8 cellular contexts compared by ENCODE assay signal in the genomic region with DNA sequence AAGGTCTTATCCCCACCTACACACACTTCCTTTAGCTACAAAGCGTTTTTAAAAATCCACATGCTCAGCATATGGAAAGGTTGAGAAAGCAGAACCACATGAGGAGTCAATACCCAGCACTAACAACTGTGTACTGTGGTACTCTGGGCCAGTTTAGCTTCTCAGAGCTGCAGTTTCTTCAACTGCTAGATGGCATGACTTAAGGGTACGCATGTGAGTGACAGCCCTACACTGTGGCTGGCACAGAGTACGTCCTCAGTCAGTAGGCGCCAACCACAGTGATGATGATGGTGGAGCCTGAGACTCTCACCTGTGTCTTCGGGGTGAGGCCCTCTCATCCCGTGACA. TPM values are rescaled to one million over a fixed set of nuclear protein-coding genes. Genes with fewer than 3 reads are reported as not detected.
DNase-seq lines count a peak whose midpoint lies in the region; ATAC-seq and TF ChIP-seq lines count a peak whose summit lies in the region.

No MANE protein-coding gene starts in this region.

- H3K4me1 ChIP-seq in ovary (ENCODE audit: insufficient read depth) = peaks cover 39% of the 10 kb centered on the region

- H3K9me3 Mint-ChIP-seq in CD14-positive monocyte = peaks cover 0 to 3% (median 0%) of the 10 kb centered on the region in 7 donors
- H3K9me3 Mint-ChIP-seq in WTC11 = peaks cover 6% of the 10 kb centered on the region

- ATAC-seq in WTC11 = no peak
- no peak for ATAC-seq in GM21717 (IDR thresholded peaks at IDR 0.05; ENCODE audit: unreplicated experiment)

- peaks cover 23 to 43% of the 10 kb centered on the region in 2 donors for H3K36me3 Mint-ChIP-seq in CD14-positive monocyte
- peaks cover 12% of the 10 kb centered on the region for H3K36me3 Mint-ChIP-seq in WTC11

- no peak for TF ChIP-seq EP300 in ovary (IDR thresholded peaks at IDR 0.05)

- TF ChIP-seq CTCF in CD14-positive monocyte (IDR thresholded peaks at IDR 0.05) (no peak), WTC11 (IDR thresholded peaks at IDR 0.05) (no peak), ovary (IDR thresholded peaks at IDR 0.05) (no peak)

- DNase-seq in CD14-positive monocyte (ENCODE audit: low spot score) (no peak), WTC11 (ENCODE audit: low spot score) (no peak), ovary (no peak), AG20443 (ENCODE audit: low spot score) (no peak), NCI-H524 treated with DMSO at 0.1 percent for 48 hours (lab: John Stamatoyannopoulos, UW) (no peak), NCI-H2196 treated with DMSO at 0.1 percent for 48 hours (lab: John Stamatoyannopoulos, UW; ENCODE audit: unreplicated experiment) (no peak)

- H3K27me3 ChIP-seq in ovary = no peaks in the 10 kb centered on the region

- intact Hi-C loops in CD14-positive monocyte (cut with micrococcal nuclease) (loop anchor here in 1 of 2 donors (10.0 kb wide), 1 partner anchor 554 kb away; the partner anchor contains the start of genes CCR5AS and CCRL2), ovary (cut with DNase I) (loop anchor here in 1 of 4 donors (1.0 kb wide), 1 partner anchor 10 kb away; no protein-coding TSS in a partner anchor)

- H3K9me3 ChIP-seq in ovary = no peaks in the 10 kb centered on the region

- H3K36me3 ChIP-seq in ovary = no peaks in the 10 kb centered on the region

- H3K4me3 Mint-ChIP-seq in CD14-positive monocyte = peak overlapping the region in 1 of 2 donors; percentile 51
- H3K4me3 Mint-ChIP-seq in WTC11 = no peak overlapping the region

- CTCF ChIA-PET in WTC11 (lab: Charles Lee) = interaction anchor here (1.4 to 1.7 kb wide), 3 partner anchors 8 to 35 kb away, joined by 4 to 7 read pairs (median 6); no protein-coding TSS in a partner anchor

- WGBS in ovary, 3 donors = 78 to 87% (median 82%) methylated on average over 6 of the region's 6 CpGs

- H3K27ac Mint-ChIP-seq in CD14-positive monocyte = peak overlapping the region in 4 of 7 donors; percentile 20 to 92 (median 62)
- H3K27ac Mint-ChIP-seq in WTC11 = peak overlapping the region; percentile 22; the same call in 1 of the 2 replicates

- H3K4me3 ChIP-seq in ovary = no peak overlapping the region

- peaks cover 84% of the 10 kb centered on the region for H3K4me1 Mint-ChIP-seq in CD14-positive monocyte
- peaks cover 39% of the 10 kb centered on the region for H3K4me1 Mint-ChIP-seq in WTC11

- H3K27ac ChIP-seq in cingulate gyrus (ENCODE audit: low read depth, low read length) = peak overlapping the region; percentile 76
- peak overlapping the region; percentile 5 to 6 for H3K27ac ChIP-seq in ovary

- TF ChIP-seq POLR2A in ovary (IDR thresholded peaks at IDR 0.05) = no peak

- peaks cover 0 to 2% (median 1%) of the 10 kb centered on the region in 3 donors for H3K27me3 Mint-ChIP-seq in CD14-positive monocyte (ENCODE audit: low read depth in 3 of 3)
- no peaks in the 10 kb centered on the region for H3K27me3 Mint-ChIP-seq in WTC11 (ENCODE audit: low read depth)

- POLR2A ChIA-PET in WTC11 (lab: Charles Lee) = interaction anchor here (0.7 to 1.0 kb wide), 2 partner anchors 8 to 17 kb away, joined by 3 read pairs; partner anchors contain the start of gene CCDC12

TF ChIP-seq in WTC11, 78 proteins besides CTCF, POLR2A, EP300 and RAD21:
- no peak for TF ChIP-seq ZNF423 (CRISPR knock-in tag; IDR thresholded peaks at IDR 0.05)
- TF ChIP-seq ZNF317 (CRISPR knock-in tag; IDR thresholded peaks at IDR 0.05; ENCODE audit: borderline replicate concordance, low read depth) = no peak
- no peak for TF ChIP-seq GRHL2 (CRISPR knock-in tag; IDR thresholded peaks at IDR 0.05; ENCODE audit: insufficient replicate concordance, severe bottlenecking)
- no peak for TF ChIP-seq ESRRA (CRISPR knock-in tag; IDR thresholded peaks at IDR 0.05; ENCODE audit: borderline replicate concordance)
- no peak for TF ChIP-seq MXD4 (CRISPR knock-in tag; IDR thresholded peaks at IDR 0.05; ENCODE audit: borderline replicate concordance)
- TF ChIP-seq, protein P1, sequence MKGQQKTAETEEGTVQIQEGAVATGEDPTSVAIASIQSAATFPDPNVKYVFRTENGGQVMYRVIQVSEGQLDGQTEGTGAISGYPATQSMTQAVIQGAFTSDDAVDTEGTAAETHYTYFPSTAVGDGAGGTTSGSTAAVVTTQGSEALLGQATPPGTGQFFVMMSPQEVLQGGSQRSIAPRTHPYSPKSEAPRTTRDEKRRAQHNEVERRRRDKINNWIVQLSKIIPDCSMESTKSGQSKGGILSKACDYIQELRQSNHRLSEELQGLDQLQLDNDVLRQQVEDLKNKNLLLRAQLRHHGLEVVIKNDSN (CRISPR knock-in tag; IDR thresholded peaks at IDR 0.05) = no peak
- no peak for TF ChIP-seq ATF1 (CRISPR knock-in tag; IDR thresholded peaks at IDR 0.05)
- TF ChIP-seq EMX1 (CRISPR knock-in tag; IDR thresholded peaks at IDR 0.05) = no peak
- no peak for TF ChIP-seq CDX4 (CRISPR knock-in tag; IDR thresholded peaks at IDR 0.05; ENCODE audit: borderline replicate concordance)
- no peak for TF ChIP-seq ZNF121 (CRISPR knock-in tag; IDR thresholded peaks at IDR 0.05)
- TF ChIP-seq, protein P2, sequence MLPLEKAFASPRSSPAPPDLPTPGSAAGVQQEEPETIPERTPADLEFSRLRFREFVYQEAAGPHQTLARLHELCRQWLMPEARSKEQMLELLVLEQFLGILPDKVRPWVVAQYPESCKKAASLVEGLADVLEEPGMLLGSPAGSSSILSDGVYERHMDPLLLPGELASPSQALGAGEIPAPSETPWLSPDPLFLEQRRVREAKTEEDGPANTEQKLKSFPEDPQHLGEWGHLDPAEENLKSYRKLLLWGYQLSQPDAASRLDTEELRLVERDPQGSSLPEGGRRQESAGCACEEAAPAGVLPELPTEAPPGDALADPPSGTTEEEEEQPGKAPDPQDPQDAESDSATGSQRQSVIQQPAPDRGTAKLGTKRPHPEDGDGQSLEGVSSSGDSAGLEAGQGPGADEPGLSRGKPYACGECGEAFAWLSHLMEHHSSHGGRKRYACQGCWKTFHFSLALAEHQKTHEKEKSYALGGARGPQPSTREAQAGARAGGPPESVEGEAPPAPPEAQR (CRISPR knock-in tag; IDR thresholded peaks at IDR 0.05) = no peak
- TF ChIP-seq TP53 (CRISPR knock-in tag; IDR thresholded peaks at IDR 0.05) = no peak
- TF ChIP-seq, protein P3, sequence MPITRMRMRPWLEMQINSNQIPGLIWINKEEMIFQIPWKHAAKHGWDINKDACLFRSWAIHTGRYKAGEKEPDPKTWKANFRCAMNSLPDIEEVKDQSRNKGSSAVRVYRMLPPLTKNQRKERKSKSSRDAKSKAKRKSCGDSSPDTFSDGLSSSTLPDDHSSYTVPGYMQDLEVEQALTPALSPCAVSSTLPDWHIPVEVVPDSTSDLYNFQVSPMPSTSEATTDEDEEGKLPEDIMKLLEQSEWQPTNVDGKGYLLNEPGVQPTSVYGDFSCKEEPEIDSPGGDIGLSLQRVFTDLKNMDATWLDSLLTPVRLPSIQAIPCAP (CRISPR knock-in tag; IDR thresholded peaks at IDR 0.05) = no peak
- no peak for TF ChIP-seq FOXJ3 (CRISPR knock-in tag; IDR thresholded peaks at IDR 0.05; ENCODE audit: borderline replicate concordance)
- TF ChIP-seq SMAD4 (CRISPR knock-in tag; IDR thresholded peaks at IDR 0.05) = no peak
- TF ChIP-seq CBFB (CRISPR knock-in tag; IDR thresholded peaks at IDR 0.05; ENCODE audit: low read depth) = no peak
- no peak for TF ChIP-seq ZNF138 (CRISPR knock-in tag; conservative IDR thresholded peaks at IDR 0.05)
- TF ChIP-seq RORB (CRISPR knock-in tag; IDR thresholded peaks at IDR 0.05) = no peak
- no peak for TF ChIP-seq HMGA2 (CRISPR knock-in tag; IDR thresholded peaks at IDR 0.05)
TF ChIP-seq in WTC11: peak in this region for 0.

RNA-seq across cellular contexts. Expression of gene CCDC12, which starts 17.4 kb away (rescaled TPM):
- polyA plus RNA-seq in CD14-positive monocyte = 10 to 100 TPM; 50.1 to 55.8 TPM
- 50.3 to 59.1 TPM (median 55.9 TPM) in 3 replicates for total RNA-seq in WTC11 (2021)
- 10 to 100 TPM; 32.2 to 50.1 (median 42.3) TPM for total RNA-seq in ovary
- 10 to 100 TPM; 34.7 to 66.7 TPM for polyA plus RNA-seq in ovary

RNA-seq across cellular contexts. Expression of gene NBEAL2, which starts 20.3 kb away (rescaled TPM):
- polyA plus RNA-seq in CD14-positive monocyte (10 to 100 TPM; 10.4 to 17.3 TPM), ovary (10 to 100 TPM in 1 of 2 donors, 1 to 10 TPM in 1; 3.4 to 13.7 TPM)
- total RNA-seq in WTC11 (2021) (64.0 to 80.0 TPM (median 64.3 TPM) in 3 replicates), ovary (10 to 100 TPM in 6 of 7 donors, 1 to 10 TPM in 1; 9.4 to 19.1 (median 14.0) TPM)
